ENCODE assay signal across 3 cellular contexts in the genomic region with DNA sequence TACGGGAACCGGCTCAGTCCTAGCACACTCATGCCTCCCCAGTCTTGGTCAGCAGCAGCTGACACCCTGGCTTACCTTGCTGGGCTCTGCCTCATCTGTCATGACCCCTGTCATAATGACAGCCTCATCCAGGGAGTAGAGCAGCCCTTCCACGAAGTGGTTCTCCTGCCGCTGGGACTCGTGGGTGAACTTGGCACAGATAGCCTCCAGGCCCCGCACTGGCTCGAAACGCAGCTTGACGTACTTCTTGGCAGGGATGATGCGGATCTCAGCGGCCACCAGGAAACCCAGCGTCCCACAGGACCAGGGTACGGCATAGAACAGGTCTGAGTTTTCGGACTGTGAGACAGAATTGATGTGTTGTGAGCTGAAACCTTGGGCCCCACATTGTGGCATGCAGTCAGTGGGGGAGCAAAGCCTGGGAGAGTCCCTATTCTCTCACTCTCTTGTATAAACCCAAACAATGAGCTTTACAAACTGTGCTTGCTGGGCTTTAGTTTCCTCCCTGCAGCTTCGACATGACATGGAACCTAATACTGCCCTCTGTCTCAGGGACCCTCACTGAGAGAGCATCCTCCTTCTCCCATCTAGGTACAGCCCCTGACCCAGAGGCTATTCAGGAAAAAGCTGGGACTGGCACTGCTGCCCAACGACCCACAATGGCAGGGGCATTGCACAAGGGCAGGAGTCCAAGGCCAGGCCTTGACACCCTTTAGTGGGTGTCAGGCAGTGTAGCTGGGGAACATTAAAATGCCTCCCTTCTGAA.
TF ChIP-seq lines count a peak whose summit lies in the region.

No MANE protein-coding gene starts in this region.

TF ChIP-seq in HCT116, 20 proteins besides CTCF, POLR2A, EP300 and RAD21:
- TF ChIP-seq CBX3 (IDR thresholded peaks at IDR 0.05; ENCODE audit: low read depth) (no peak), EZH2 (IDR thresholded peaks at IDR 0.05) (no peak), ELF1 (IDR thresholded peaks at IDR 0.05; ENCODE audit: borderline replicate concordance, low read depth) (no peak), SIN3A (IDR thresholded peaks at IDR 0.05; ENCODE audit: low read depth) (no peak), POLR2AphosphoS5 (IDR thresholded peaks at IDR 0.05; ENCODE audit: low read depth, low read length) (no peak), JUND (IDR thresholded peaks at IDR 0.05) (no peak), SP1 (IDR thresholded peaks at IDR 0.05; ENCODE audit: low read depth) (no peak), TCF7L2 (IDR thresholded peaks at IDR 0.05; ENCODE audit: borderline replicate concordance, extremely low read depth, insufficient read depth, insufficient read length) (no peak), YY1 (IDR thresholded peaks at IDR 0.05; ENCODE audit: extremely low read depth, insufficient replicate concordance, low read depth, low read length) (no peak), FOSL1 (IDR thresholded peaks at IDR 0.05; ENCODE audit: low read depth) (no peak), EGR1 (IDR thresholded peaks at IDR 0.05; ENCODE audit: low read depth) (no peak), REST (IDR thresholded peaks at IDR 0.05; ENCODE audit: low read depth) (no peak), CEBPB (IDR thresholded peaks at IDR 0.05; ENCODE audit: low read depth) (no peak)
- TF ChIP-seq, protein P1, sequence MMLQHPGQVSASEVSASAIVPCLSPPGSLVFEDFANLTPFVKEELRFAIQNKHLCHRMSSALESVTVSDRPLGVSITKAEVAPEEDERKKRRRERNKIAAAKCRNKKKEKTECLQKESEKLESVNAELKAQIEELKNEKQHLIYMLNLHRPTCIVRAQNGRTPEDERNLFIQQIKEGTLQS (IDR thresholded peaks at IDR 0.05), result no peak

TF ChIP-seq in HepG2, 621 proteins besides CTCF, POLR2A, EP300 and RAD21 (continues in another document):
- TF ChIP-seq ZNF3 (CRISPR knock-in tag; IDR thresholded peaks at IDR 0.05), result no peak
- TF ChIP-seq ARNT2 (CRISPR knock-in tag; IDR thresholded peaks at IDR 0.05; ENCODE audit: low read depth), result no peak
- peak; percentile 91 for TF ChIP-seq RBM22 (optimal IDR thresholded peaks at IDR 0.05; ENCODE audit: low read length)
- no peak for TF ChIP-seq RFX1 (IDR thresholded peaks at IDR 0.05)
- no peak for TF ChIP-seq MXI1 (IDR thresholded peaks at IDR 0.05; ENCODE audit: borderline replicate concordance, low read depth, low read length)
- peak; percentile 28 for TF ChIP-seq ZNF883 (CRISPR knock-in tag; IDR thresholded peaks at IDR 0.05; ENCODE audit: not compliant biosample characterization)
- TF ChIP-seq ZNF34 (CRISPR knock-in tag; IDR thresholded peaks at IDR 0.05; ENCODE audit: borderline replicate concordance), result no peak
- TF ChIP-seq IRX3 (CRISPR knock-in tag; IDR thresholded peaks at IDR 0.05; ENCODE audit: borderline replicate concordance, low read depth), result no peak
- TF ChIP-seq ELF1 (CRISPR knock-in tag; IDR thresholded peaks at IDR 0.05), result 0 out of 2 replicates have a peak, but pooled peaks have one; percentile 10
- TF ChIP-seq CHD4 (IDR thresholded peaks at IDR 0.05; ENCODE audit: borderline replicate concordance, low read length), result 0 out of 2 replicates have a peak, but pooled peaks have one; percentile 1
- TF ChIP-seq PPARG (CRISPR knock-in tag; conservative IDR thresholded peaks at IDR 0.05), result no peak
- no peak for TF ChIP-seq FOXO1 (CRISPR knock-in tag; IDR thresholded peaks at IDR 0.05)
- TF ChIP-seq RXRB (CRISPR knock-in tag; IDR thresholded peaks at IDR 0.05; ENCODE audit: borderline replicate concordance), result no peak
- no peak for TF ChIP-seq GMEB2 (CRISPR knock-in tag; IDR thresholded peaks at IDR 0.05; ENCODE audit: low read depth)
- 0 out of 2 replicates have a peak, but pooled peaks have one; percentile 5 for TF ChIP-seq CEBPB (IDR thresholded peaks at IDR 0.05; ENCODE audit: borderline replicate concordance, low read depth, low read length)
- 0 out of 2 replicates have a peak, but pooled peaks have one; percentile 39 for TF ChIP-seq GATAD2A (CRISPR knock-in tag; IDR thresholded peaks at IDR 0.05)
- TF ChIP-seq, protein P2, sequence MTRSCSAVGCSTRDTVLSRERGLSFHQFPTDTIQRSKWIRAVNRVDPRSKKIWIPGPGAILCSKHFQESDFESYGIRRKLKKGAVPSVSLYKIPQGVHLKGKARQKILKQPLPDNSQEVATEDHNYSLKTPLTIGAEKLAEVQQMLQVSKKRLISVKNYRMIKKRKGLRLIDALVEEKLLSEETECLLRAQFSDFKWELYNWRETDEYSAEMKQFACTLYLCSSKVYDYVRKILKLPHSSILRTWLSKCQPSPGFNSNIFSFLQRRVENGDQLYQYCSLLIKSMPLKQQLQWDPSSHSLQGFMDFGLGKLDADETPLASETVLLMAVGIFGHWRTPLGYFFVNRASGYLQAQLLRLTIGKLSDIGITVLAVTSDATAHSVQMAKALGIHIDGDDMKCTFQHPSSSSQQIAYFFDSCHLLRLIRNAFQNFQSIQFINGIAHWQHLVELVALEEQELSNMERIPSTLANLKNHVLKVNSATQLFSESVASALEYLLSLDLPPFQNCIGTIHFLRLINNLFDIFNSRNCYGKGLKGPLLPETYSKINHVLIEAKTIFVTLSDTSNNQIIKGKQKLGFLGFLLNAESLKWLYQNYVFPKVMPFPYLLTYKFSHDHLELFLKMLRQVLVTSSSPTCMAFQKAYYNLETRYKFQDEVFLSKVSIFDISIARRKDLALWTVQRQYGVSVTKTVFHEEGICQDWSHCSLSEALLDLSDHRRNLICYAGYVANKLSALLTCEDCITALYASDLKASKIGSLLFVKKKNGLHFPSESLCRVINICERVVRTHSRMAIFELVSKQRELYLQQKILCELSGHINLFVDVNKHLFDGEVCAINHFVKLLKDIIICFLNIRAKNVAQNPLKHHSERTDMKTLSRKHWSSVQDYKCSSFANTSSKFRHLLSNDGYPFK (CRISPR knock-in tag; IDR thresholded peaks at IDR 0.05; ENCODE audit: borderline replicate concordance), result 0 out of 2 replicates have a peak, but pooled peaks have one; percentile 21
- 0 out of 2 replicates have a peak, but pooled peaks have one; percentile 45 for TF ChIP-seq HNF4A (CRISPR knock-in tag; IDR thresholded peaks at IDR 0.05)
- no peak for TF ChIP-seq POGK (CRISPR knock-in tag; conservative IDR thresholded peaks at IDR 0.05)

TF ChIP-seq in SK-N-SH, 30 proteins besides CTCF, POLR2A, EP300 and RAD21:
- no peak for TF ChIP-seq FOXM1 (IDR thresholded peaks at IDR 0.05; ENCODE audit: low read depth)
- no peak for TF ChIP-seq MEF2A (IDR thresholded peaks at IDR 0.05; ENCODE audit: borderline replicate concordance, low read depth)
- TF ChIP-seq RFX5 (IDR thresholded peaks at IDR 0.05; ENCODE audit: low read length), result no peak
- TF ChIP-seq GATA2 (CRISPR knock-in tag; IDR thresholded peaks at IDR 0.05), result no peak
- TF ChIP-seq FOXJ3 (CRISPR knock-in tag; IDR thresholded peaks at IDR 0.05), result no peak
- TF ChIP-seq FOSL2 (IDR thresholded peaks at IDR 0.05; ENCODE audit: borderline replicate concordance, low read depth), result no peak
- TF ChIP-seq, protein P3, sequence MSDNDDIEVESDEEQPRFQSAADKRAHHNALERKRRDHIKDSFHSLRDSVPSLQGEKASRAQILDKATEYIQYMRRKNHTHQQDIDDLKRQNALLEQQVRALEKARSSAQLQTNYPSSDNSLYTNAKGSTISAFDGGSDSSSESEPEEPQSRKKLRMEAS (IDR thresholded peaks at IDR 0.05; ENCODE audit: low read depth), result no peak
- no peak for TF ChIP-seq JUND (IDR thresholded peaks at IDR 0.05)
- TF ChIP-seq EZH2phosphoT487 (IDR thresholded peaks at IDR 0.05; ENCODE audit: borderline replicate concordance, low read depth), result no peak
- TF ChIP-seq POLR2AphosphoS5 (IDR thresholded peaks at IDR 0.05; ENCODE audit: low read depth, low read length), result no peak
- no peak for TF ChIP-seq REST (IDR thresholded peaks at IDR 0.05; ENCODE audit: low read depth, low read length)
- TF ChIP-seq, protein P4, sequence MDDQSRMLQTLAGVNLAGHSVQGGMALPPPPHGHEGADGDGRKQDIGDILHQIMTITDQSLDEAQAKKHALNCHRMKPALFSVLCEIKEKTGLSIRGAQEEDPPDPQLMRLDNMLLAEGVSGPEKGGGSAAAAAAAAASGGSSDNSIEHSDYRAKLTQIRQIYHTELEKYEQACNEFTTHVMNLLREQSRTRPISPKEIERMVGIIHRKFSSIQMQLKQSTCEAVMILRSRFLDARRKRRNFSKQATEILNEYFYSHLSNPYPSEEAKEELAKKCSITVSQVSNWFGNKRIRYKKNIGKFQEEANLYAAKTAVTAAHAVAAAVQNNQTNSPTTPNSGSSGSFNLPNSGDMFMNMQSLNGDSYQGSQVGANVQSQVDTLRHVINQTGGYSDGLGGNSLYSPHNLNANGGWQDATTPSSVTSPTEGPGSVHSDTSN (IDR thresholded peaks at IDR 0.05), result no peak
- no peak for TF ChIP-seq YY1 (IDR thresholded peaks at IDR 0.05; ENCODE audit: low read depth)
- no peak for TF ChIP-seq TEAD4 (IDR thresholded peaks at IDR 0.05; ENCODE audit: borderline replicate concordance, insufficient read depth)
- TF ChIP-seq ELF1 (IDR thresholded peaks at IDR 0.05), result no peak
- no peak for TF ChIP-seq SMC3 (IDR thresholded peaks at IDR 0.05; ENCODE audit: low read depth, low read length)
- TF ChIP-seq SIN3A (IDR thresholded peaks at IDR 0.05; ENCODE audit: borderline replicate concordance, low read depth, low read length), result no peak
- no peak for TF ChIP-seq NFIC (IDR thresholded peaks at IDR 0.05; ENCODE audit: borderline replicate concordance)
